Comparison of ENCODE assay signal across 12 cellular contexts in the genomic region with DNA sequence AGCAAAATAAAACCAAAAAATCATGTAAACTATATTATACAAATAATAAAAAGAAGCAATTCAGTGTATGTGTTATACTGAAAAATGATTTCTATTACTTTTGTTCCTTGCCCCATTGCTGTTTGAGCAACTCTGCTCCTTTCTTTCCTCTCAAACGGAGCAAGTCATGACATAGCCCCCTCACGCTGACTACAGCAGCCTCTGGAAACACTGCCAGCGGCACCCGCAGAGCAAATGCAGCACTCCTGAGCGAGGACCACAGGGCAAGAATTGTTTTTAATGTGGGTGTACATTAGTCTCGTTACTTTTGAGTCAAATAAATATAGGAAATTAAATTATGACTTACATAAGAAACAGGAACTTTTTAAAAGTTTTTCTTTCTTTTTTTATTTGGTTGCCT.
DNase-seq lines count a peak whose midpoint lies in the region; ATAC-seq and TF ChIP-seq lines count a peak whose summit lies in the region.
"Had no signal": no experiment of that assay in that cellular context is flagged by ENCODE, and none has a peak within 500 bp of the region (broad histone marks: within the 10 kb centered on the region; RNA-seq: fewer than 3 reads in every experiment).

No MANE protein-coding gene starts in this region.

- POLR2A ChIA-PET in RWPE1 (lab: Yijun Ruan, JAX; ENCODE audit: low non-redundant PET): no interaction called here

- no peak for ATAC-seq in left colon
- ATAC-seq in GM21390 (IDR thresholded peaks at IDR 0.05; ENCODE audit: unreplicated experiment): no peak

- H3K4me1 Mint-ChIP-seq in neural progenitor cell: peaks cover 17% of the 10 kb centered on the region

- no peaks in the 10 kb centered on the region for H4K20me1 ChIP-seq in fibroblast of lung (ENCODE audit: control insufficient read depth, extremely low read depth, insufficient read depth, low read length)
- no peaks in the 10 kb centered on the region for H4K20me1 ChIP-seq in neural progenitor cell (ENCODE audit: low read depth)
- H4K20me1 ChIP-seq: BLaER1 had no signal

- no peaks in the 10 kb centered on the region for H3K4me1 ChIP-seq in fibroblast of lung (ENCODE audit: control insufficient read depth, extremely low read depth, insufficient read depth, low read length)
- H3K4me1 ChIP-seq in neural progenitor cell: peaks cover 6% of the 10 kb centered on the region
- H3K4me1 ChIP-seq: BLaER1 had no signal

- H3K27ac Mint-ChIP-seq in neural progenitor cell: no peak overlapping the region

- no peaks in the 10 kb centered on the region for H3F3A ChIP-seq in neural progenitor cell (ENCODE audit: low read depth)

- H3K27ac ChIP-seq in RWPE1 (no peak overlapping the region), fibroblast of lung (ENCODE audit: insufficient read depth, low read length) (no peak overlapping the region), neural progenitor cell (no peak overlapping the region)
- H3K27ac ChIP-seq: BLaER1, dorsolateral prefrontal cortex had no signal

- no peak overlapping the region for H3K4me3 Mint-ChIP-seq in neural progenitor cell

- H3K4me3 ChIP-seq in AG10803 (ENCODE audit: low read length) (peak overlapping the region; percentile 35), fibroblast of lung (replicated peaks in 1 of 4; ENCODE audit: control extremely low read depth in 1 of 4, insufficient read depth in 1 of 4, low read depth in 3 of 4, low read length in 4 of 4) (peak overlapping the region in 3 of 4 experiments; percentile 38 to 45 (median 38)), neural progenitor cell (no peak overlapping the region)
- H3K4me3 ChIP-seq: BLaER1 had no signal

- H3K27me3 Mint-ChIP-seq in neural progenitor cell (ENCODE audit: insufficient read depth, low read depth): no peaks in the 10 kb centered on the region

- H3K9ac ChIP-seq in fibroblast of lung (ENCODE audit: insufficient read depth, low read length) (no peak overlapping the region), neural progenitor cell (no peak overlapping the region)
- H3K9ac ChIP-seq: BLaER1 had no signal

- no peaks in the 10 kb centered on the region for H3K9me3 Mint-ChIP-seq in neural progenitor cell

- H3K79me2 ChIP-seq in fibroblast of lung (ENCODE audit: control insufficient read depth, insufficient read depth, low read length) (no peaks in the 10 kb centered on the region), neural progenitor cell (ENCODE audit: low read depth) (no peaks in the 10 kb centered on the region)

- no peak for TF ChIP-seq CTCF in AG10803 (conservative IDR thresholded peaks at IDR 0.05; ENCODE audit: low read length)
- no peak for TF ChIP-seq CTCF in RWPE1 (conservative IDR thresholded peaks at IDR 0.05; ENCODE audit: low read depth)
- no peak for TF ChIP-seq CTCF in fibroblast of lung (conservative IDR thresholded peaks at IDR 0.05 in 1 of 2, IDR thresholded peaks at IDR 0.05 in 1 of 2; ENCODE audit: low read depth in 1 of 2, low read length in 2 of 2)
- no peak for TF ChIP-seq CTCF in neural progenitor cell (IDR thresholded peaks at IDR 0.05)

- no peaks in the 10 kb centered on the region for H3K27me3 ChIP-seq in fibroblast of lung (ENCODE audit: control insufficient read depth, insufficient read depth, low read length)
- no peaks in the 10 kb centered on the region for H3K27me3 ChIP-seq in neural progenitor cell
- H3K27me3 ChIP-seq: BLaER1 had no signal

- H3K9me3 ChIP-seq in fibroblast of lung (ENCODE audit: control insufficient read depth, insufficient read depth, low read depth, low read length) (no peaks in the 10 kb centered on the region), neural progenitor cell (ENCODE audit: low read depth) (no peaks in the 10 kb centered on the region)
- H3K9me3 ChIP-seq: BLaER1 had no signal

- intact Hi-C loops in left colon (cut with DNase I, micrococcal nuclease): no loop called here

- DNase-seq in AG10803 (ENCODE audit: low read depth) (peak; percentile 38), RWPE1 (ENCODE audit: low spot score) (peak; percentile 6), fibroblast of lung (ENCODE audit: low read depth in 2 of 2) (peak; percentile 42 to 46), neural progenitor cell (ENCODE audit: low spot score) (peak; percentile 50), left colon (no peak)
- DNase-seq in activated naive CD4-positive, alpha-beta T cell (lab: John Stamatoyannopoulos, UW): no peak
- DNase-seq in activated CD4-positive, alpha-beta T cell treated with anti-CD3 and anti-CD28 coated beads for 4 hours: no peak
- DNase-seq: activated naive CD4-positive, alpha-beta T cell treated with anti-CD3 and anti-CD28 coated beads, Interleukin-2, amount 50 U/mL, for 16 hours; dorsolateral prefrontal cortex; NCI-H1930 had no signal

- H2AFZ ChIP-seq in fibroblast of lung (ENCODE audit: low read length) (peak overlapping the region; percentile 4), neural progenitor cell (replicated peaks) (peak overlapping the region; percentile 26)

- peak overlapping the region; percentile 67 for H3K4me2 ChIP-seq in fibroblast of lung (ENCODE audit: extremely low read depth, insufficient read depth, low read length)
- H3K4me2 ChIP-seq in neural progenitor cell: no peak overlapping the region
- H3K4me2 ChIP-seq: BLaER1 had no signal

- no peaks in the 10 kb centered on the region for H3K36me3 ChIP-seq in fibroblast of lung (ENCODE audit: control insufficient read depth, insufficient read depth, low read length)
- no peaks in the 10 kb centered on the region for H3K36me3 ChIP-seq in neural progenitor cell
- H3K36me3 ChIP-seq: BLaER1 had no signal

- no peaks in the 10 kb centered on the region for H3K36me3 Mint-ChIP-seq in neural progenitor cell

- CTCF ChIA-PET in RWPE1 (lab: Yijun Ruan, JAX): no interaction called here

Comparison
In these comparisons a context has a peak if more than half of its experiments do, and no peak if none do; other contexts are left out.
1. DNase-seq: peak in AG10803 (single experiment), RWPE1 (single experiment), fibroblast of lung (2 of 2) and neural progenitor cell (single experiment); none in activated naive CD4-positive, alpha-beta T cell (0 of 4), activated CD4-positive, alpha-beta T cell treated with anti-CD3 and anti-CD28 coated beads for 4 hours (0 of 2) and left colon (0 of 2).